In the genomic region with DNA sequence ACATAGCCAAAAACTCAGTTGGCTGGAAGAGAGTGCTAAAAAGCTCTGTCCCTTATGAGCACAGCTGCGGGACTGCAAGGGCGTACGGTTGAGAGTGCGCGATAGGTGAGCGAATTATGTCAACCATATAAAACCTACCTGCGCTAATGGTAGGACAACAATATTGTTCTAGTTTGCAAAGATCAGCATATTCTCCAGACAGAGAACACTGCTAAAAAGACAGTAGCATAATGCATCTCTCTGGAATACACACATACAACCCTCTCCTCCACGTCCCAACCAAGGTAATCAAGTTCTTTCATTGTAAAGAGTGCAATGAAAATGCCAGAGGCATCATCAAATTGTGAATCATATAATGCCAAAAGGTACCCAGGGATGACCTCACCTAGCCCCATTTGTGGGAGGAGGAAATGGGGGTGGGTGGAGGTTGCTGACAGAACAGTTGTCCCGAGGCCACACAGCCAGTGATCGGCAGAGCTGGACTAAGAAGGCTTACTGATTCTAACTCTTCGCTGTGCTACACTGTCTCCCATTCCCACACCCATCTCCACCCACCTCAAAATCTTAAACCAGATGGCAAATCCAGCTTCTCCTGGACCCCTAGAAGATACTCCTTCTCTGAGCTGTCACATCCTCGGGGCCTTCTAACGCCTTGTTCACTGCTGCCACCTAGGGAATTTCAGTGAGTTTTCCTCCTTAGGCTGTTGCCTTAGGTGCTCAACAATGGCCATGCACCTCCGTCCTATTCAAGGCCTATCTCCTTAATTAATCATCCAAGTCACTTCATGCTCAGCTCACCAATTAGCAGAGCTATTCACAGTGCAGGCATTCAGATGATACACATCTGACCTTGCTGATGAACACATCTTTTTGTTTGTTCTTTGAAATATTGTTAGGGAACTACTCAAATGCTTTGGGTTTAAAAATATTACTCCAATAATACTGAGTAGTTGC, we compare ENCODE assay signal across 8 cellular contexts.
A peak's percentile ranks its signal among the peaks of the same experiment; 100 is the strongest.
DNase-seq lines count a peak whose midpoint lies in the region; ATAC-seq, FAIRE-seq and TF ChIP-seq lines count a peak whose summit lies in the region.

No MANE protein-coding gene starts in this region.

- no peak overlapping the region for H2AFZ ChIP-seq in GM12878 (ENCODE audit: control insufficient read depth, low read depth, low read length)

- intact Hi-C loops in GM12878 (cut with micrococcal nuclease; ENCODE audit: unreplicated experiment), result no loop called here

- H3K4me3 ChIP-seq in GM12878, result no peak overlapping the region
- H3K4me3 ChIP-seq in thoracic aorta, result no peak overlapping the region

- H3K27ac ChIP-seq in GM12878 (ENCODE audit: control insufficient read depth, insufficient read depth), result no peak overlapping the region
- no peak overlapping the region for H3K27ac ChIP-seq in thoracic aorta

- DNase-seq in D721Med (ENCODE audit: insufficient read length, low spot score) (no peak), HFFc6 (peak; percentile 74), NCI-H524 (lab: John Stamatoyannopoulos, UW) (peak; percentile 74 to 88), GM12878 (ENCODE audit: low read depth, low spot score) (no peak), islet precursor cell (peak; percentile 72), thoracic aorta (ENCODE audit: low spot score) (no peak)

- peak overlapping the region; percentile 60 for H3K4me3 Mint-ChIP-seq in HFFc6

- H3K4me2 ChIP-seq in GM12878 (ENCODE audit: control insufficient read depth, insufficient read depth), result no peak overlapping the region

- H3K9ac ChIP-seq in GM12878 (ENCODE audit: control insufficient read depth, insufficient read depth, low read length), result no peak overlapping the region

- no peaks in the 10 kb centered on the region for H4K20me1 ChIP-seq in GM12878 (ENCODE audit: control insufficient read depth, insufficient read depth)

- no peaks in the 10 kb centered on the region for H3K4me1 ChIP-seq in GM12878 (ENCODE audit: control insufficient read depth, insufficient read depth, low read length)
- peaks cover 0 to 4% of the 10 kb centered on the region in 2 donors for H3K4me1 ChIP-seq in thoracic aorta (ENCODE audit: control insufficient read depth in 1 of 2, low read depth in 2 of 2)

- TF ChIP-seq CTCF in D721Med (IDR thresholded peaks at IDR 0.05; ENCODE audit: insufficient read depth, missing control alignments) (peak; percentile 66), HFFc6 (IDR thresholded peaks at IDR 0.05) (peak; percentile 82), GM12878 (IDR thresholded peaks at IDR 0.05 in 2 of 3, conservative IDR thresholded peaks at IDR 0.05 in 1 of 3; ENCODE audit: control insufficient read depth in 2 of 3, extremely low read depth in 1 of 3, insufficient read depth in 1 of 3, low read depth in 3 of 3, low read length in 3 of 3) (peak; percentile 48 to 57 (median 53); a peak in 5 of 6 replicates), thoracic aorta (IDR thresholded peaks at IDR 0.05) (peak; percentile 43)

- FAIRE-seq in D721Med (lab: Jason Lieb, UNC) (no peak), GM12878 (lab: Jason Lieb, UNC) (no peak)

- POLR2A ChIA-PET in GM12878 (lab: Charles Lee), result no interaction called here

- no peak for TF ChIP-seq POLR2A in GM12878 (IDR thresholded peaks at IDR 0.05; ENCODE audit: low read depth, low read length)

- no peaks in the 10 kb centered on the region for H3K79me2 ChIP-seq in GM12878 (ENCODE audit: control insufficient read depth, insufficient read depth, low read length)

- SMC1A ChIA-PET in GM12878 (lab: Charles Lee; ENCODE audit: uncharacterized antibody, unreplicated experiment), result interaction anchor here (0.7 to 7.7 kb wide), 5 partner anchors 204 to 406 kb away, joined by 3 to 114 read pairs (median 3); partner anchors contain the start of gene CLDN11

- H3K27me3 ChIP-seq in GM12878 (replicated peaks in 1 of 2; ENCODE audit: control insufficient read depth in 2 of 2, insufficient read depth in 2 of 2, low read length in 1 of 2), result no peaks in the 10 kb centered on the region; a peak in 1 of 4 replicates
- H3K27me3 ChIP-seq in thoracic aorta (replicated peaks; ENCODE audit: insufficient read depth), result no peaks in the 10 kb centered on the region

- CTCF ChIA-PET in GM12878 (lab: Yijun Ruan, JAX), result interaction anchor here (0.6 to 7.7 kb wide), 13 partner anchors 8 to 794 kb away, joined by 3 to 264 read pairs (median 3); partner anchors contain the start of gene CLDN11

- H3K36me3 ChIP-seq in GM12878 (ENCODE audit: control insufficient read depth in 2 of 2, insufficient read depth in 2 of 2, low read length in 1 of 2) (no peaks in the 10 kb centered on the region), thoracic aorta (no peaks in the 10 kb centered on the region)

- no peak for TF ChIP-seq EP300 in GM12878 (IDR thresholded peaks at IDR 0.05; ENCODE audit: borderline replicate concordance in 1 of 2, control insufficient read depth in 1 of 2, low read depth in 2 of 2, low read length in 2 of 2)

- in situ Hi-C loops in GM12878 (cut with MboI), result no loop called here

- TF ChIP-seq RAD21 in GM12878 (IDR thresholded peaks at IDR 0.05; ENCODE audit: insufficient read depth, low read depth, low read length), result peak; percentile 61

- RAD21 ChIA-PET in GM12878 (lab: Charles Lee; ENCODE audit: unreplicated experiment), result interaction anchor here (0.9 to 4.8 kb wide), 2 partner anchors 396 to 500 kb away, joined by 4 to 110 read pairs; no protein-coding TSS in a partner anchor

- 71% methylated on average over 14 of the region's 14 CpGs for WGBS in GM12878 (ENCODE audit: insufficient coverage, insufficient replicate concordance, low lambda C conversion rate, missing lambda C conversion rate)

- H3K27me3 Mint-ChIP-seq in HFFc6 (ENCODE audit: insufficient read depth), result no peaks in the 10 kb centered on the region

- peaks cover 74% of the 10 kb centered on the region for H3K4me1 Mint-ChIP-seq in HFFc6 (ENCODE audit: low read depth)

- ATAC-seq in GM12878 (peak; percentile 77), thoracic aorta (ENCODE audit: insufficient number of reproducible peaks, low FRiP score, low read depth) (no peak), GM18907 (IDR thresholded peaks at IDR 0.05; ENCODE audit: unreplicated experiment) (no peak), HG02870 (IDR thresholded peaks at IDR 0.05; ENCODE audit: unreplicated experiment) (no peak)

- peaks cover 20% of the 10 kb centered on the region for H3K36me3 Mint-ChIP-seq in HFFc6 (ENCODE audit: low read depth)

- peak overlapping the region; percentile 83 for H3K27ac Mint-ChIP-seq in HFFc6

- no TSS peak for BruUV-seq in GM12878 (replicated peaks; lab: Mats Ljungman, UMichigan)

- peaks cover 7% of the 10 kb centered on the region; the same call in 1 of the 2 replicates for H3K9me3 Mint-ChIP-seq in HFFc6

- H3K9me3 ChIP-seq in GM12878 (replicated peaks; ENCODE audit: control insufficient read depth, insufficient read depth, low read length) (no peaks in the 10 kb centered on the region), thoracic aorta (no peaks in the 10 kb centered on the region)

TF ChIP-seq in GM12878, 131 proteins besides CTCF, POLR2A, EP300 and RAD21:
- TF ChIP-seq ZNF384 (IDR thresholded peaks at IDR 0.05; ENCODE audit: borderline replicate concordance, low read depth, low read length) (no peak), SPI1 (IDR thresholded peaks at IDR 0.05; ENCODE audit: borderline replicate concordance, insufficient read depth, low read depth, low read length) (no peak), RBBP5 (conservative IDR thresholded peaks at IDR 0.05) (no peak), MTA2 (IDR thresholded peaks at IDR 0.05; ENCODE audit: low read depth) (no peak), SMC3 (IDR thresholded peaks at IDR 0.05; ENCODE audit: borderline replicate concordance, low read length) (peak; percentile 42; the same call in 1 of the 2 replicates), ZBTB11 (CRISPR knock-in tag; IDR thresholded peaks at IDR 0.05) (no peak)
- TF ChIP-seq, protein P1, sequence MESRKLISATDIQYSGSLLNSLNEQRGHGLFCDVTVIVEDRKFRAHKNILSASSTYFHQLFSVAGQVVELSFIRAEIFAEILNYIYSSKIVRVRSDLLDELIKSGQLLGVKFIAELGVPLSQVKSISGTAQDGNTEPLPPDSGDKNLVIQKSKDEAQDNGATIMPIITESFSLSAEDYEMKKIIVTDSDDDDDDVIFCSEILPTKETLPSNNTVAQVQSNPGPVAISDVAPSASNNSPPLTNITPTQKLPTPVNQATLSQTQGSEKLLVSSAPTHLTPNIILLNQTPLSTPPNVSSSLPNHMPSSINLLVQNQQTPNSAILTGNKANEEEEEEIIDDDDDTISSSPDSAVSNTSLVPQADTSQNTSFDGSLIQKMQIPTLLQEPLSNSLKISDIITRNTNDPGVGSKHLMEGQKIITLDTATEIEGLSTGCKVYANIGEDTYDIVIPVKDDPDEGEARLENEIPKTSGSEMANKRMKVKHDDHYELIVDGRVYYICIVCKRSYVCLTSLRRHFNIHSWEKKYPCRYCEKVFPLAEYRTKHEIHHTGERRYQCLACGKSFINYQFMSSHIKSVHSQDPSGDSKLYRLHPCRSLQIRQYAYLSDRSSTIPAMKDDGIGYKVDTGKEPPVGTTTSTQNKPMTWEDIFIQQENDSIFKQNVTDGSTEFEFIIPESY (IDR thresholded peaks at IDR 0.05), result no peak

Comparison
In these comparisons a context has a peak if more than half of its experiments do, and no peak if none do; other contexts are left out.
1. DNase-seq: peak in HFFc6 (single experiment), NCI-H524 (2 of 2) and islet precursor cell (single experiment); none in D721Med (single experiment), GM12878 (single experiment) and thoracic aorta (single experiment).
2. Peak in every context shown above with its lines, with median percentiles within 50 percentile points of each other: CTCF ChIP-seq.